ENCODE assay signal across 27 cellular contexts in genomic region chrX:71509289-71509688, GRCh38. TPM values are rescaled to one million over a fixed set of nuclear protein-coding genes. Genes with fewer than 3 reads are reported as not detected.
DNase-seq lines count a peak whose midpoint lies in the region; ATAC-seq, FAIRE-seq and TF ChIP-seq lines count a peak whose summit lies in the region.
"Had no signal": no experiment of that assay in that cellular context is flagged by ENCODE, and none has a peak within 500 bp of the region (broad histone marks: within the 10 kb centered on the region; RNA-seq: fewer than 3 reads in every experiment).

No MANE protein-coding gene starts in this region.

- no peak overlapping the region for H3K56ac ChIP-seq in IMR-90 (ENCODE audit: extremely low read depth, insufficient read depth, low read length)

- H3K4ac ChIP-seq in IMR-90 (ENCODE audit: low read depth, low read length), result no peak overlapping the region

- no peak for FAIRE-seq in A549 (lab: Jason Lieb, UNC)
- FAIRE-seq: GM12878, GM19239 had no signal

- peak overlapping the region; percentile 41 for H3K27ac Mint-ChIP-seq in activated naive CD8-positive, alpha-beta T cell
- no peak overlapping the region for H3K27ac Mint-ChIP-seq in activated naive CD8-positive, alpha-beta T cell treated with anti-CD3 and anti-CD28 coated beads, Interleukin-2, amount 50 U/mL, for 24 hours
- H3K27ac Mint-ChIP-seq in central memory CD8-positive, alpha-beta T cell (ENCODE audit: low read depth), result peak overlapping the region; percentile 5
- H3K27ac Mint-ChIP-seq in endothelial cell (ENCODE audit: unreplicated experiment), result no peak overlapping the region
- H3K27ac Mint-ChIP-seq: CD4-positive, alpha-beta memory T cell; CD8-positive, alpha-beta memory T cell had no signal

- no peak overlapping the region for H3K18ac ChIP-seq in IMR-90 (ENCODE audit: low read depth, low read length)

- H3K27ac ChIP-seq in A549, result no peak overlapping the region
- H3K27ac ChIP-seq in IMR-90 (ENCODE audit: insufficient read depth, low read length), result no peak overlapping the region
- H3K27ac ChIP-seq: 22Rv1, BLaER1 had no signal

- H3K14ac ChIP-seq in IMR-90 (replicated peaks; ENCODE audit: low read depth, low read length), result no peak overlapping the region

- dilution Hi-C loops in IMR-90 (cut with HindIII; ENCODE audit: low sequenced_read_pairs, unreplicated experiment), result no loop called here

- H2BK5ac ChIP-seq in IMR-90 (ENCODE audit: low read depth, low read length, poor library complexity, severe bottlenecking), result no peak overlapping the region

- no peaks in the 10 kb centered on the region for H3K9me1 ChIP-seq in IMR-90 (ENCODE audit: insufficient read depth, low read length)

- H3K4me2 ChIP-seq in A549 (no peak overlapping the region), IMR-90 (ENCODE audit: low read depth, low read length) (no peak overlapping the region)
- H3K4me2 ChIP-seq: BLaER1 had no signal

- no peak overlapping the region for H3K23ac ChIP-seq in IMR-90 (ENCODE audit: low read depth, low read length)

- H3K79me1 ChIP-seq in IMR-90 (ENCODE audit: low read depth in 1 of 2, low read length in 2 of 2), result no peaks in the 10 kb centered on the region

- in situ Hi-C loops in IMR-90 (cut with MboI; ENCODE audit: low sequenced_read_pairs), result no loop called here

- H2AK5ac ChIP-seq in IMR-90 (ENCODE audit: low read depth, low read length), result no peak overlapping the region

- BruUV-seq in IMR-90 (replicated peaks; lab: Mats Ljungman, UMichigan), result no TSS peak

- H3K36me3 ChIP-seq in IMR-90 (ENCODE audit: control insufficient read depth, insufficient read depth, low read length), result no peaks in the 10 kb centered on the region
- H3K36me3 ChIP-seq: BE2C, BLaER1 had no signal

- no peaks in the 10 kb centered on the region for H3K4me1 ChIP-seq in A549
- H3K4me1 ChIP-seq in IMR-90 (ENCODE audit: control insufficient read depth, insufficient read depth, low read length), result no peaks in the 10 kb centered on the region
- H3K4me1 ChIP-seq: BE2C, BLaER1 had no signal

- no peaks in the 10 kb centered on the region for H3K9me3 ChIP-seq in A549
- H3K9me3 ChIP-seq in IMR-90 (ENCODE audit: control insufficient read depth, insufficient read depth, low read length), result no peaks in the 10 kb centered on the region
- H3K9me3 ChIP-seq: BE2C had no signal

- ATAC-seq in activated naive CD8-positive, alpha-beta T cell treated with anti-CD3 and anti-CD28 coated beads, Interleukin-2, amount 50 U/mL, for 24 hours, result no peak
- ATAC-seq in A549, result no peak
- ATAC-seq in IMR-90 (ENCODE audit: low read depth), result no peak
- ATAC-seq in central memory CD8-positive, alpha-beta T cell (replicated peaks; ENCODE audit: extremely low read depth, poor library complexity, severe bottlenecking), result no peak
- ATAC-seq in HG03108 (IDR thresholded peaks at IDR 0.05; ENCODE audit: unreplicated experiment), result no peak
- ATAC-seq: GM12878 had no signal

- H4K20me1 ChIP-seq in IMR-90 (ENCODE audit: insufficient read depth, low read length), result no peaks in the 10 kb centered on the region
- H4K20me1 ChIP-seq: BLaER1 had no signal

- peaks cover 2% of the 10 kb centered on the region; the same call in 1 of the 2 replicates for H3K27me3 ChIP-seq in IMR-90 (ENCODE audit: control insufficient read depth, insufficient read depth, low read length)
- H3K27me3 ChIP-seq: BE2C had no signal

- 38% methylated on average over 1 of the region's 1 CpG for WGBS in A549 (ENCODE audit: missing lambda C conversion rate)
- no CpG with 5 or more reads among the region's 1 CpG for WGBS in IMR-90 (ENCODE audit: extremely low coverage in 2 of 2, insufficient read length in 1 of 2), 2 experiments

- intact Hi-C loops in IMR-90 (cut with micrococcal nuclease), result no loop called here

- H3K9ac ChIP-seq in IMR-90 (ENCODE audit: low read depth, low read length), result no peak overlapping the region
- H3K9ac ChIP-seq: BLaER1 had no signal

- no peak for TF ChIP-seq EP300 in A549 (IDR thresholded peaks at IDR 0.05)

- DNase-seq in activated naive CD8-positive, alpha-beta T cell treated with anti-CD3 and anti-CD28 coated beads, Interleukin-2, amount 50 U/mL, for 24 hours, result no peak
- no peak for DNase-seq in A549 (ENCODE audit: low read depth in 1 of 2, low spot score in 1 of 2)
- DNase-seq in IMR-90, result no peak
- no peak for DNase-seq in central memory CD8-positive, alpha-beta T cell (ENCODE audit: low spot score in 2 of 2)
- no peak for DNase-seq in endothelial cell (ENCODE audit: low spot score)
- DNase-seq in amygdala (lab: John Stamatoyannopoulos, UW), result no peak
- DNase-seq: ACHN; BE2C; C1 segment of cervical spinal cord; CD4-positive, alpha-beta memory T cell; CD4-positive, CD25-positive, alpha-beta regulatory T cell; CD8-positive, alpha-beta memory T cell; COR-L47; DMS 273 treated with DMSO at 0.1 percent for 48 hours; DMS153; DMS53; DMS79; DND-41; EL; GDM1 had no signal

- TF ChIP-seq CTCF in A549 (IDR thresholded peaks at IDR 0.05), result no peak
- no peak for TF ChIP-seq CTCF in IMR-90 (conservative IDR thresholded peaks at IDR 0.05; ENCODE audit: low read depth, low read length)
- no peak for TF ChIP-seq CTCF in endothelial cell (IDR thresholded peaks at IDR 0.05; ENCODE audit: unreplicated experiment)

- no peak overlapping the region for H2BK120ac ChIP-seq in IMR-90 (ENCODE audit: low read depth, low read length)

- H3K4me1 Mint-ChIP-seq in activated naive CD8-positive, alpha-beta T cell (ENCODE audit: low read depth), result peaks cover 9% of the 10 kb centered on the region
- peaks cover 8% of the 10 kb centered on the region for H3K4me1 Mint-ChIP-seq in activated naive CD8-positive, alpha-beta T cell treated with anti-CD3 and anti-CD28 coated beads, Interleukin-2, amount 50 U/mL, for 24 hours
- peaks cover 4% of the 10 kb centered on the region for H3K4me1 Mint-ChIP-seq in central memory CD8-positive, alpha-beta T cell
- no peaks in the 10 kb centered on the region for H3K4me1 Mint-ChIP-seq in endothelial cell (ENCODE audit: unreplicated experiment)

- no peak overlapping the region for H3K4me3 Mint-ChIP-seq in activated naive CD8-positive, alpha-beta T cell
- no peak overlapping the region for H3K4me3 Mint-ChIP-seq in activated naive CD8-positive, alpha-beta T cell treated with anti-CD3 and anti-CD28 coated beads, Interleukin-2, amount 50 U/mL, for 24 hours
- no peak overlapping the region for H3K4me3 Mint-ChIP-seq in central memory CD8-positive, alpha-beta T cell
- no peak overlapping the region for H3K4me3 Mint-ChIP-seq in endothelial cell (ENCODE audit: unreplicated experiment)
- H3K4me3 Mint-ChIP-seq: CD14-positive monocyte; CD4-positive, alpha-beta memory T cell; CD4-positive, CD25-positive, alpha-beta regulatory T cell; CD8-positive, alpha-beta memory T cell had no signal

- H3K36me3 Mint-ChIP-seq in activated naive CD8-positive, alpha-beta T cell, result no peaks in the 10 kb centered on the region
- H3K36me3 Mint-ChIP-seq in activated naive CD8-positive, alpha-beta T cell treated with anti-CD3 and anti-CD28 coated beads, Interleukin-2, amount 50 U/mL, for 24 hours (ENCODE audit: low read depth), result peaks cover 3% of the 10 kb centered on the region
- H3K36me3 Mint-ChIP-seq in central memory CD8-positive, alpha-beta T cell (ENCODE audit: insufficient read depth), result no peaks in the 10 kb centered on the region
- H3K36me3 Mint-ChIP-seq in endothelial cell (ENCODE audit: low read depth, unreplicated experiment), result peaks cover 6% of the 10 kb centered on the region
- H3K36me3 Mint-ChIP-seq: CD14-positive monocyte; CD4-positive, alpha-beta memory T cell; CD4-positive, CD25-positive, alpha-beta regulatory T cell; CD8-positive, alpha-beta memory T cell had no signal

- POLR2A ChIA-PET in A549 (lab: Yijun Ruan, JAX), result no interaction called here
- POLR2A ChIA-PET in IMR-90 (lab: Charles Lee; ENCODE audit: unreplicated experiment), result no interaction called here

- H2AFZ ChIP-seq in IMR-90 (replicated peaks; ENCODE audit: low read length, poor library complexity), result no peak overlapping the region

- no peaks in the 10 kb centered on the region for H3K27me3 Mint-ChIP-seq in activated naive CD8-positive, alpha-beta T cell
- no peaks in the 10 kb centered on the region for H3K27me3 Mint-ChIP-seq in activated naive CD8-positive, alpha-beta T cell treated with anti-CD3 and anti-CD28 coated beads, Interleukin-2, amount 50 U/mL, for 24 hours
- no peaks in the 10 kb centered on the region for H3K27me3 Mint-ChIP-seq in central memory CD8-positive, alpha-beta T cell
- peaks cover 2% of the 10 kb centered on the region for H3K27me3 Mint-ChIP-seq in endothelial cell (ENCODE audit: unreplicated experiment)
- H3K27me3 Mint-ChIP-seq: CD4-positive, alpha-beta memory T cell; CD4-positive, CD25-positive, alpha-beta regulatory T cell; CD8-positive, alpha-beta memory T cell had no signal

- no peak for TF ChIP-seq RAD21 in A549 (conservative IDR thresholded peaks at IDR 0.05 in 1 of 2, IDR thresholded peaks at IDR 0.05 in 1 of 2)
- no peak for TF ChIP-seq RAD21 in IMR-90 (IDR thresholded peaks at IDR 0.05; ENCODE audit: low read length)

- no peak overlapping the region for H3K4me3 ChIP-seq in A549
- H3K4me3 ChIP-seq in IMR-90 (ENCODE audit: insufficient read depth, low read depth, low read length), result no peak overlapping the region
- H3K4me3 ChIP-seq: BLaER1, GM12878 had no signal

- no peaks in the 10 kb centered on the region for H3K9me3 Mint-ChIP-seq in activated naive CD8-positive, alpha-beta T cell (ENCODE audit: low read depth)
- no peaks in the 10 kb centered on the region for H3K9me3 Mint-ChIP-seq in activated naive CD8-positive, alpha-beta T cell treated with anti-CD3 and anti-CD28 coated beads, Interleukin-2, amount 50 U/mL, for 24 hours
- H3K9me3 Mint-ChIP-seq in central memory CD8-positive, alpha-beta T cell, result no peaks in the 10 kb centered on the region
- H3K9me3 Mint-ChIP-seq in endothelial cell (ENCODE audit: unreplicated experiment), result peaks cover 4% of the 10 kb centered on the region
- H3K9me3 Mint-ChIP-seq: CD4-positive, alpha-beta memory T cell; CD8-positive, alpha-beta memory T cell had no signal

- no peak overlapping the region for H4K91ac ChIP-seq in IMR-90 (ENCODE audit: insufficient read depth, low read depth, low read length)

- no peak overlapping the region for H4K5ac ChIP-seq in IMR-90 (ENCODE audit: low read depth, low read length)

- no peak overlapping the region for H2BK15ac ChIP-seq in IMR-90 (ENCODE audit: low read depth, low read length)

- H4K8ac ChIP-seq in IMR-90 (ENCODE audit: low read depth in 2 of 2, low read length in 2 of 2), result no peak overlapping the region

- CTCF ChIA-PET in A549 (lab: Yijun Ruan, JAX), result no interaction called here
- CTCF ChIA-PET in IMR-90 (lab: Yijun Ruan, JAX), result no interaction called here

- H2AK9ac ChIP-seq in IMR-90 (replicated peaks; ENCODE audit: low read depth, low read length, poor library complexity), result no peak overlapping the region

- no peak overlapping the region for H2BK20ac ChIP-seq in IMR-90 (ENCODE audit: low read depth, low read length)

- no peak for TF ChIP-seq POLR2A in A549 (IDR thresholded peaks at IDR 0.05; ENCODE audit: low read length)
- no peak for TF ChIP-seq POLR2A in IMR-90 (IDR thresholded peaks at IDR 0.05; ENCODE audit: low read depth, low read length)

RNA-seq across cellular contexts. Expression of gene OGT, which starts 23.6 kb away (rescaled TPM):
- polyA plus RNA-seq in A549 (2011; rRNA removed) (290 and 300 TPM in 2 replicates), A549 (2017; fragmentation: RNase III; extraction: RNeasy Plus Mini Kit Qiagen cat#74134 plus additional on column Dnase treatment) (42.7 to 47.8 TPM (median 47.3 TPM) in 3 replicates), IMR-90 (2012; rRNA removed) (96.8 and 113 TPM in 2 replicates)
- 34.9 and 35.3 TPM in 2 replicates for polyA plus RNA-seq in A549 (2012; cell fraction: cytosol; rRNA removed)
- polyA plus RNA-seq in A549 (2012; cell fraction: nucleus; rRNA removed), result 187 and 235 TPM in 2 replicates
- polyA minus RNA-seq in A549 (2011; rRNA and poly(A)+ RNA removed), result 225 and 326 TPM in 2 replicates
- total RNA-seq in IMR-90 (2012; rRNA removed) (65.0 and 80.7 TPM in 2 replicates), endothelial cell (ENCODE audit: unreplicated experiment) (139 TPM)
- 11.0 and 20.0 TPM in 2 replicates for polyA plus RNA-seq in IMR-90 (2012; cell fraction: cytosol; rRNA removed)
- 296 and 1,795 TPM in 2 replicates for polyA plus RNA-seq in IMR-90 (2012; cell fraction: nucleus; rRNA removed; ENCODE audit: low replicate concordance)

Comparison
In these comparisons a context has a peak if more than half of its experiments do, and no peak if none do; other contexts are left out.
1. H3K27ac Mint-ChIP-seq: peak in activated naive CD8-positive, alpha-beta T cell (single experiment) and central memory CD8-positive, alpha-beta T cell (single experiment); none in activated naive CD8-positive, alpha-beta T cell treated with anti-CD3 and anti-CD28 coated beads, Interleukin-2, amount 50 U/mL, for 24 hours (single experiment) and endothelial cell (single experiment).